1 cellular context compared by ENCODE assay signal in genomic region chr1:21956720-21957552, GRCh38.
TF ChIP-seq lines count a peak whose summit lies in the region.

No MANE protein-coding gene starts in this region.

TF ChIP-seq in HEK293, 187 proteins besides CTCF, POLR2A, EP300 and RAD21 (continued from another document):
- TF ChIP-seq ZNF26 (tag by site-specific recombination; IDR thresholded peaks at IDR 0.05) = no peak
- peak; percentile 55 for TF ChIP-seq GLIS1 (tag by site-specific recombination; IDR thresholded peaks at IDR 0.05)
- no peak for TF ChIP-seq ZNF184 (tag by site-specific recombination; IDR thresholded peaks at IDR 0.05)
- no peak for TF ChIP-seq ZNF423 (tag by site-specific recombination; IDR thresholded peaks at IDR 0.05)
- TF ChIP-seq ZNF16 (tag by site-specific recombination; IDR thresholded peaks at IDR 0.05; ENCODE audit: low read depth) = no peak
- TF ChIP-seq ZFP37 (tag by site-specific recombination; IDR thresholded peaks at IDR 0.05) = no peak
- TF ChIP-seq ZNF426 (tag by site-specific recombination; IDR thresholded peaks at IDR 0.05) = no peak
- no peak for TF ChIP-seq ZNF10 (tag by site-specific recombination; IDR thresholded peaks at IDR 0.05)
- no peak for TF ChIP-seq ZNF555 (tag by site-specific recombination; conservative IDR thresholded peaks at IDR 0.05)
- TF ChIP-seq ZNF214 (tag by site-specific recombination; IDR thresholded peaks at IDR 0.05; ENCODE audit: borderline replicate concordance) = no peak
- peak; percentile 55 for TF ChIP-seq PATZ1 (tag by site-specific recombination; IDR thresholded peaks at IDR 0.05)
- no peak for TF ChIP-seq BCL11A (tag by site-specific recombination; IDR thresholded peaks at IDR 0.05; ENCODE audit: low read depth)
- no peak for TF ChIP-seq ZBTB44 (tag by site-specific recombination; IDR thresholded peaks at IDR 0.05)
- no peak for TF ChIP-seq ZSCAN5A (tag by site-specific recombination; IDR thresholded peaks at IDR 0.05)
- no peak for TF ChIP-seq ZNF621 (tag by site-specific recombination; IDR thresholded peaks at IDR 0.05)
- TF ChIP-seq ZNF398 (tag by site-specific recombination; IDR thresholded peaks at IDR 0.05) = 0 out of 2 replicates have a peak, but pooled peaks have one; percentile 59
- no peak for TF ChIP-seq SP2 (tag by site-specific recombination; IDR thresholded peaks at IDR 0.05)
- TF ChIP-seq ZSCAN18 (tag by site-specific recombination; IDR thresholded peaks at IDR 0.05) = no peak
- no peak for TF ChIP-seq ZNF311 (tag by site-specific recombination; IDR thresholded peaks at IDR 0.05; ENCODE audit: borderline replicate concordance)
- no peak for TF ChIP-seq ZNF76 (tag by site-specific recombination; IDR thresholded peaks at IDR 0.05; ENCODE audit: borderline replicate concordance, low read depth)
- peak; percentile 25 for TF ChIP-seq ZIC2 (tag by site-specific recombination; IDR thresholded peaks at IDR 0.05)
- TF ChIP-seq ZBTB10 (tag by site-specific recombination; IDR thresholded peaks at IDR 0.05) = no peak
- TF ChIP-seq ZBTB1 (tag by site-specific recombination; IDR thresholded peaks at IDR 0.05) = no peak
- no peak for TF ChIP-seq ZNF785 (tag by site-specific recombination; IDR thresholded peaks at IDR 0.05)
- TF ChIP-seq ZNF529 (tag by site-specific recombination; IDR thresholded peaks at IDR 0.05; ENCODE audit: insufficient replicate concordance) = no peak
- TF ChIP-seq ZBTB6 (tag by site-specific recombination; IDR thresholded peaks at IDR 0.05) = no peak
- no peak for TF ChIP-seq ZNF174 (tag by site-specific recombination; IDR thresholded peaks at IDR 0.05)
- TF ChIP-seq GLIS2 (tag by site-specific recombination; IDR thresholded peaks at IDR 0.05) = 0 out of 2 replicates have a peak, but pooled peaks have one; percentile 35
- TF ChIP-seq ZNF239 (tag by site-specific recombination; IDR thresholded peaks at IDR 0.05) = no peak
